ENCODE assay signal across 1 cellular context in genomic region chr1:11842154-11843041, GRCh38.
TF ChIP-seq lines count a peak whose summit lies in the region.

No MANE protein-coding gene starts in this region.

TF ChIP-seq in K562, 482 proteins besides CTCF, POLR2A, EP300 and RAD21 (continued from another document):
- TF ChIP-seq USF1 (CRISPR knock-in tag; IDR thresholded peaks at IDR 0.05) (peak; percentile 96), MECOM (CRISPR knock-in tag; IDR thresholded peaks at IDR 0.05) (no peak; the same call in 1 of the 2 replicates), BCLAF1 (IDR thresholded peaks at IDR 0.05; ENCODE audit: borderline replicate concordance in 1 of 2, control insufficient read depth in 1 of 2, low read depth in 2 of 2, low read length in 1 of 2) (0 out of 4 replicates have a peak, but pooled peaks of 1 of the 2 experiments have one; percentile 73), PHF21A (IDR thresholded peaks at IDR 0.05; ENCODE audit: borderline replicate concordance, low read depth) (no peak; the same call in 1 of the 2 replicates), PHF20 (IDR thresholded peaks at IDR 0.05; ENCODE audit: partially characterized antibody) (no peak), ZNF655 (CRISPR knock-in tag; IDR thresholded peaks at IDR 0.05) (no peak), DIDO1 (tag; IDR thresholded peaks at IDR 0.05; ENCODE audit: low read depth) (no peak), TAF15 (IDR thresholded peaks at IDR 0.05; ENCODE audit: low read depth, low read length) (no peak), SAFB2 (IDR thresholded peaks at IDR 0.05; ENCODE audit: borderline replicate concordance, low read depth, low read length, severe bottlenecking) (no peak), U2AF2 (optimal IDR thresholded peaks at IDR 0.05; ENCODE audit: low read depth, low read length) (no peak), PCBP1 (IDR thresholded peaks at IDR 0.05; ENCODE audit: low read depth, low read length, poor library complexity, severe bottlenecking) (no peak), ZNF197 (CRISPR knock-in tag; IDR thresholded peaks at IDR 0.05; ENCODE audit: low read depth) (peak; percentile 93), ZNF586 (CRISPR knock-in tag; conservative IDR thresholded peaks at IDR 0.05) (no peak), POLR2AphosphoS5 (IDR thresholded peaks at IDR 0.05; ENCODE audit: control insufficient read depth, insufficient read depth, low read depth, low read length) (peak; percentile 95), KAT7 (CRISPR knock-in tag; IDR thresholded peaks at IDR 0.05; ENCODE audit: borderline replicate concordance) (no peak; the same call in 1 of the 2 replicates), ZNF511 (CRISPR knock-in tag; IDR thresholded peaks at IDR 0.05) (no peak; the same call in 1 of the 2 replicates), UBTF (IDR thresholded peaks at IDR 0.05; ENCODE audit: borderline replicate concordance in 1 of 2, low read depth in 2 of 2, low read length in 2 of 2) (0 out of 4 replicates have a peak, but pooled peaks of 1 of the 2 experiments have one; percentile 67), SMARCE1 (IDR thresholded peaks at IDR 0.05) (peak; percentile 96), ZC3H8 (IDR thresholded peaks at IDR 0.05) (no peak; the same call in 1 of the 2 replicates), ELF2 (CRISPR knock-in tag; IDR thresholded peaks at IDR 0.05) (no peak), MXI1 (IDR thresholded peaks at IDR 0.05; ENCODE audit: low read depth, low read length) (peak; percentile 92)
